In genomic region chr2:200373973-200374416, GRCh38 we compare ENCODE assay signal across 8 cellular contexts.
DNase-seq lines count a peak whose midpoint lies in the region; ATAC-seq and TF ChIP-seq lines count a peak whose summit lies in the region.

No MANE protein-coding gene starts in this region.

- H3K36me3 ChIP-seq in CD8-positive, alpha-beta T cell (ENCODE audit: insufficient read depth, low read length), result no peaks in the 10 kb centered on the region
- H3K36me3 ChIP-seq in heart right ventricle, result no peaks in the 10 kb centered on the region

- 63 to 79% methylated on average over 5 of the region's 5 CpGs for WGBS in heart right ventricle, 2 donors

- peaks cover 44% of the 10 kb centered on the region for H3K4me1 Mint-ChIP-seq in CD8-positive, alpha-beta T cell (ENCODE audit: low read depth)
- H3K4me1 Mint-ChIP-seq in activated T-helper 17 cell treated with anti-CD3 and anti-CD28 coated beads, Interleukin-2, amount 50 U/mL, for 72 hours, result peaks cover 29% of the 10 kb centered on the region
- peaks cover 58% of the 10 kb centered on the region for H3K4me1 Mint-ChIP-seq in progenitor cell of endocrine pancreas (ENCODE audit: low read depth)

- TF ChIP-seq CTCF in CD8-positive, alpha-beta T cell (IDR thresholded peaks at IDR 0.05), result no peak
- TF ChIP-seq CTCF in progenitor cell of endocrine pancreas (IDR thresholded peaks at IDR 0.05; ENCODE audit: unreplicated experiment), result no peak
- no peak for TF ChIP-seq CTCF in heart right ventricle (IDR thresholded peaks at IDR 0.05)

- POLR2A ChIA-PET in CD8-positive, alpha-beta T cell (lab: Charles Lee), result interaction anchor here (0.7 kb wide), 1 partner anchor 10 kb away, joined by 3 read pairs; no protein-coding TSS in a partner anchor

- H3K27me3 Mint-ChIP-seq in CD8-positive, alpha-beta T cell (ENCODE audit: low read depth), result no peaks in the 10 kb centered on the region
- H3K27me3 Mint-ChIP-seq in activated T-helper 17 cell treated with anti-CD3 and anti-CD28 coated beads, Interleukin-2, amount 50 U/mL, for 72 hours, result no peaks in the 10 kb centered on the region
- H3K27me3 Mint-ChIP-seq in progenitor cell of endocrine pancreas, result no peaks in the 10 kb centered on the region

- H3K27ac ChIP-seq in CD8-positive, alpha-beta T cell (ENCODE audit: low read depth, low read length), result peak overlapping the region; percentile 40
- H3K27ac ChIP-seq in heart right ventricle, result peak overlapping the region in 1 of 10 donors; percentile 59

- H3K27ac Mint-ChIP-seq in CD8-positive, alpha-beta T cell, result peak overlapping the region; percentile 90
- peak overlapping the region; percentile 54 for H3K27ac Mint-ChIP-seq in activated T-helper 17 cell treated with anti-CD3 and anti-CD28 coated beads, Interleukin-2, amount 50 U/mL, for 72 hours
- H3K27ac Mint-ChIP-seq in progenitor cell of endocrine pancreas, result peak overlapping the region; percentile 56

- H3K36me3 Mint-ChIP-seq in CD8-positive, alpha-beta T cell, result peaks cover 5% of the 10 kb centered on the region
- no peaks in the 10 kb centered on the region for H3K36me3 Mint-ChIP-seq in activated T-helper 17 cell treated with anti-CD3 and anti-CD28 coated beads, Interleukin-2, amount 50 U/mL, for 72 hours (ENCODE audit: low read depth)
- peaks cover 6% of the 10 kb centered on the region for H3K36me3 Mint-ChIP-seq in progenitor cell of endocrine pancreas (ENCODE audit: insufficient read depth)

- H3K27me3 ChIP-seq in CD8-positive, alpha-beta T cell (ENCODE audit: insufficient read depth, low read length), result no peaks in the 10 kb centered on the region
- no peaks in the 10 kb centered on the region for H3K27me3 ChIP-seq in heart right ventricle

- H3K9me3 Mint-ChIP-seq in CD8-positive, alpha-beta T cell, result no peaks in the 10 kb centered on the region
- no peaks in the 10 kb centered on the region for H3K9me3 Mint-ChIP-seq in activated T-helper 17 cell treated with anti-CD3 and anti-CD28 coated beads, Interleukin-2, amount 50 U/mL, for 72 hours
- H3K9me3 Mint-ChIP-seq in progenitor cell of endocrine pancreas (ENCODE audit: low read depth), result no peaks in the 10 kb centered on the region

- CTCF ChIA-PET in CD8-positive, alpha-beta T cell (lab: Charles Lee), result interaction anchor here (1.3 to 4.6 kb wide), 2 partner anchors 10 to 94 kb away, joined by 3 to 12 read pairs; no protein-coding TSS in a partner anchor

- peaks cover 23% of the 10 kb centered on the region for H3K4me1 ChIP-seq in CD8-positive, alpha-beta T cell (ENCODE audit: insufficient read depth, low read length)
- H3K4me1 ChIP-seq in heart right ventricle, result peaks cover 5 to 66% (median 51%) of the 10 kb centered on the region in 9 donors

- peak in 5 of 7 experiments; percentile 4 to 27 (median 25) for DNase-seq in CD8-positive, alpha-beta T cell
- DNase-seq in progenitor cell of endocrine pancreas (ENCODE audit: low spot score, unreplicated experiment), result no peak
- no peak for DNase-seq in Right ventricle myocardium superior
- DNase-seq in heart right ventricle, result no peak
- DNase-seq in NCI-H510A treated with DMSO at 0.1 percent for 48 hours (lab: John Stamatoyannopoulos, UW), result no peak

- peak; percentile 92 for ATAC-seq in CD8-positive, alpha-beta T cell
- peak; percentile 95 for ATAC-seq in GM19372 (IDR thresholded peaks at IDR 0.05; ENCODE audit: low read depth, unreplicated experiment)
- peak; percentile 95 for ATAC-seq in HG03280 (IDR thresholded peaks at IDR 0.05; ENCODE audit: unreplicated experiment)
- ATAC-seq in activated T-helper 17 cell treated with anti-CD3 and anti-CD28 coated beads, Interleukin-2, amount 50 U/mL, for 72 hours (replicated peaks), result peak; percentile 95
- no peak for ATAC-seq in Right ventricle myocardium superior (ENCODE audit: poor library complexity)
- no peak for ATAC-seq in heart right ventricle

- H3K4me3 Mint-ChIP-seq in CD8-positive, alpha-beta T cell, result peak overlapping the region; percentile 87
- H3K4me3 Mint-ChIP-seq in activated T-helper 17 cell treated with anti-CD3 and anti-CD28 coated beads, Interleukin-2, amount 50 U/mL, for 72 hours, result peak overlapping the region; percentile 75
- H3K4me3 Mint-ChIP-seq in progenitor cell of endocrine pancreas (ENCODE audit: low read depth), result no peak overlapping the region

- H3K9me3 ChIP-seq in CD8-positive, alpha-beta T cell (ENCODE audit: low read length), result no peaks in the 10 kb centered on the region
- no peaks in the 10 kb centered on the region for H3K9me3 ChIP-seq in heart right ventricle

- intact Hi-C loops in CD8-positive, alpha-beta T cell (cut with DNase I, micrococcal nuclease), result loop anchor here in 1 of 2 experiments (1.0 to 10.0 kb wide), 4 partner anchors 9 to 1411 kb away; partner anchors contain the start of genes ALS2 and C2orf69
- intact Hi-C loops in Right ventricle myocardium superior (cut with DNase I), result no loop called here
- intact Hi-C loops in heart right ventricle (cut with DNase I), result loop anchor here in 1 of 10 donors (10.0 kb wide), 1 partner anchor 69 kb away; the partner anchor contains the start of gene SPATS2L

- H3K4me3 ChIP-seq in CD8-positive, alpha-beta T cell (ENCODE audit: low read depth, low read length), result peak overlapping the region; percentile 69
- peak overlapping the region in 1 of 10 donors; percentile 24 for H3K4me3 ChIP-seq in heart right ventricle

Comparison
In these comparisons a context has a peak if more than half of its experiments do, and no peak if none do; other contexts are left out.
1. ATAC-seq: peak in CD8-positive, alpha-beta T cell (single experiment), GM19372 (single experiment), HG03280 (single experiment) and activated T-helper 17 cell treated with anti-CD3 and anti-CD28 coated beads, Interleukin-2, amount 50 U/mL, for 72 hours (single experiment); none in Right ventricle myocardium superior (single experiment) and heart right ventricle (0 of 8).
2. DNase-seq: peak in CD8-positive, alpha-beta T cell (5 of 7); none in progenitor cell of endocrine pancreas (single experiment), Right ventricle myocardium superior (single experiment), heart right ventricle (0 of 2) and NCI-H510A treated with DMSO at 0.1 percent for 48 hours (single experiment).
3. Peak in every context shown above with its lines, with median percentiles within 50 percentile points of each other: H3K27ac Mint-ChIP-seq.